Comparison of ENCODE assay signal across 22 cellular contexts in genomic region chr2:109701362-109701761, GRCh38.
DNase-seq lines count a peak whose midpoint lies in the region; FAIRE-seq and TF ChIP-seq lines count a peak whose summit lies in the region.
"Had no signal": no experiment of that assay in that cellular context is flagged by ENCODE, and none has a peak within 500 bp of the region (broad histone marks: within the 10 kb centered on the region; RNA-seq: fewer than 3 reads in every experiment).

No MANE protein-coding gene starts in this region.

- H3K4me2 ChIP-seq in astrocyte (ENCODE audit: low read length): peak overlapping the region; percentile 72

- H3K4me3 ChIP-seq in HUES6 (ENCODE audit: low read depth, low read length) (no peak overlapping the region), astrocyte (ENCODE audit: insufficient read depth, low read depth, low read length) (no peak overlapping the region), skin epidermis (no peak overlapping the region)
- H3K4me3 ChIP-seq: ascending aorta had no signal

- peak overlapping the region; percentile 58 for H3K27ac Mint-ChIP-seq in astrocyte (ENCODE audit: unreplicated experiment)
- H3K27ac Mint-ChIP-seq: activated CD4-positive, alpha-beta memory T cell treated with anti-CD3 and anti-CD28 coated beads, Interleukin-2, amount 10 ng/mL, durations not matched to agents 7 days and 5 days; CD4-positive, CD25-positive, alpha-beta regulatory T cell; effector memory CD8-positive, alpha-beta T cell; stimulated activated memory B cell treated with anti-CD40 and anti-IgM and Interleukin-4, amounts not matched to agents 10 μg/mL and 1 μg/mL and 100 μg/mL, for 72 hours had no signal

- H3K9ac ChIP-seq in HUES6 (ENCODE audit: low read length) (peak overlapping the region; percentile 35), astrocyte (ENCODE audit: low read length) (peak overlapping the region; percentile 40)

- no peaks in the 10 kb centered on the region for H3K36me3 Mint-ChIP-seq in astrocyte (ENCODE audit: low read depth, unreplicated experiment)
- H3K36me3 Mint-ChIP-seq: CD4-positive, CD25-positive, alpha-beta regulatory T cell; stimulated activated memory B cell treated with anti-CD40 and anti-IgM and Interleukin-4, amounts not matched to agents 10 μg/mL and 1 μg/mL and 100 μg/mL, for 72 hours had no signal

- H3K79me2 ChIP-seq in astrocyte (ENCODE audit: insufficient read depth, low read length): no peaks in the 10 kb centered on the region

- FAIRE-seq in astrocyte (lab: Jason Lieb, UNC): no peak

- no peaks in the 10 kb centered on the region for H3K9me3 ChIP-seq in HUES6 (ENCODE audit: control insufficient read depth, insufficient read depth, low read depth, low read length)
- no peaks in the 10 kb centered on the region for H3K9me3 ChIP-seq in astrocyte (ENCODE audit: insufficient read depth, low read depth, low read length)
- H3K9me3 ChIP-seq: ascending aorta, neutrophil had no signal

- H3K4me1 Mint-ChIP-seq in astrocyte (ENCODE audit: low read depth, unreplicated experiment): peaks cover 36% of the 10 kb centered on the region
- H3K4me1 Mint-ChIP-seq: CD4-positive, CD25-positive, alpha-beta regulatory T cell; stimulated activated memory B cell treated with anti-CD40 and anti-IgM and Interleukin-4, amounts not matched to agents 10 μg/mL and 1 μg/mL and 100 μg/mL, for 72 hours had no signal

- H3K4me1 ChIP-seq in HUES6 (ENCODE audit: control insufficient read depth, insufficient read depth, low read length) (peaks cover 37% of the 10 kb centered on the region), astrocyte (ENCODE audit: insufficient read depth, low read length) (peaks cover 44% of the 10 kb centered on the region)

- H2AFZ ChIP-seq in astrocyte (ENCODE audit: low read depth, low read length): peak overlapping the region; percentile 31

- no peaks in the 10 kb centered on the region for H3K27me3 Mint-ChIP-seq in astrocyte (ENCODE audit: low read depth, unreplicated experiment)

- H4K20me1 ChIP-seq in astrocyte (ENCODE audit: insufficient read depth, low read length): no peaks in the 10 kb centered on the region

- H3K27me3 ChIP-seq in HUES6 (ENCODE audit: control insufficient read depth, insufficient read depth, low read length) (no peaks in the 10 kb centered on the region), astrocyte (ENCODE audit: insufficient read depth, low read length) (no peaks in the 10 kb centered on the region)
- H3K27me3 ChIP-seq: ascending aorta had no signal

- DNase-seq in astrocyte (ENCODE audit: low read depth) (peak; percentile 81), islet precursor cell (peak; percentile 43), head of caudate nucleus (no peak), SKM-1 treated with dmso at 0.1 percent for 144 hours (lab: John Stamatoyannopoulos, UW; ENCODE audit: unreplicated experiment) (no peak)
- DNase-seq in effector CD8-positive, alpha-beta T cell (lab: John Stamatoyannopoulos, UW): no peak
- no peak for DNase-seq in activated T-cell treated with anti-CD3 and anti-CD28 coated beads, Interleukin-2, amount 50 U/mL, for 48 hours
- DNase-seq: activated CD4-positive, alpha-beta memory T cell treated with anti-CD3 and anti-CD28 coated beads, Interleukin-2, amount 10 ng/mL, durations not matched to agents 7 days and 5 days; activated naive CD4-positive, alpha-beta T cell treated with anti-CD3 and anti-CD28 coated beads, Interleukin-2, amount 50 U/mL, for 16 hours; CD4-positive, CD25-positive, alpha-beta regulatory T cell; effector memory CD8-positive, alpha-beta T cell; hippocampal formation; Kasumi-1; NCI-H1105; NCI-H2107; NCI-H524; T-helper 1 cell; WERI-Rb-1 had no signal

- H3K27ac ChIP-seq in HUES6 (ENCODE audit: low read depth, low read length) (peak overlapping the region; percentile 63; the same call in 1 of the 2 replicates), astrocyte (ENCODE audit: low read depth, low read length) (peak overlapping the region; percentile 65), skin epidermis (peak overlapping the region in 20 of 21 experiments; percentile 39 to 86 (median 74))
- H3K27ac ChIP-seq: neutrophil, WERI-Rb-1 had no signal

- TF ChIP-seq CTCF in astrocyte (IDR thresholded peaks at IDR 0.05; ENCODE audit: insufficient read depth, low read depth, low read length): no peak

- H3K4me3 Mint-ChIP-seq in astrocyte (ENCODE audit: unreplicated experiment): peak overlapping the region; percentile 28
- H3K4me3 Mint-ChIP-seq: activated CD4-positive, alpha-beta memory T cell treated with anti-CD3 and anti-CD28 coated beads, Interleukin-2, amount 10 ng/mL, durations not matched to agents 7 days and 5 days; effector memory CD8-positive, alpha-beta T cell; stimulated activated memory B cell treated with anti-CD40 and anti-IgM and Interleukin-4, amounts not matched to agents 10 μg/mL and 1 μg/mL and 100 μg/mL, for 72 hours had no signal

- no peaks in the 10 kb centered on the region for H3K9me3 Mint-ChIP-seq in astrocyte (ENCODE audit: unreplicated experiment)
- H3K9me3 Mint-ChIP-seq: activated CD4-positive, alpha-beta memory T cell treated with anti-CD3 and anti-CD28 coated beads, Interleukin-2, amount 10 ng/mL, durations not matched to agents 7 days and 5 days; effector memory CD8-positive, alpha-beta T cell; stimulated activated memory B cell treated with anti-CD40 and anti-IgM and Interleukin-4, amounts not matched to agents 10 μg/mL and 1 μg/mL and 100 μg/mL, for 72 hours had no signal

- intact Hi-C loops in head of caudate nucleus (cut with DNase I): no loop called here

- no peaks in the 10 kb centered on the region for H3K36me3 ChIP-seq in HUES6 (ENCODE audit: control insufficient read depth, insufficient read depth, low read length)
- no peaks in the 10 kb centered on the region for H3K36me3 ChIP-seq in astrocyte (ENCODE audit: insufficient read depth, low read length)
- H3K36me3 ChIP-seq: ascending aorta, neutrophil, WERI-Rb-1 had no signal

Comparison
In these comparisons a context has a peak if more than half of its experiments do, and no peak if none do; other contexts are left out.
1. DNase-seq: peak in astrocyte (single experiment) and islet precursor cell (single experiment); none in effector CD8-positive, alpha-beta T cell (single experiment), head of caudate nucleus (0 of 42), activated T-cell treated with anti-CD3 and anti-CD28 coated beads, Interleukin-2, amount 50 U/mL, for 48 hours (0 of 2) and SKM-1 treated with dmso at 0.1 percent for 144 hours (single experiment).
2. Peak in every context shown above with its lines, with median percentiles within 50 percentile points of each other: H3K27ac ChIP-seq.